In the genomic region with DNA sequence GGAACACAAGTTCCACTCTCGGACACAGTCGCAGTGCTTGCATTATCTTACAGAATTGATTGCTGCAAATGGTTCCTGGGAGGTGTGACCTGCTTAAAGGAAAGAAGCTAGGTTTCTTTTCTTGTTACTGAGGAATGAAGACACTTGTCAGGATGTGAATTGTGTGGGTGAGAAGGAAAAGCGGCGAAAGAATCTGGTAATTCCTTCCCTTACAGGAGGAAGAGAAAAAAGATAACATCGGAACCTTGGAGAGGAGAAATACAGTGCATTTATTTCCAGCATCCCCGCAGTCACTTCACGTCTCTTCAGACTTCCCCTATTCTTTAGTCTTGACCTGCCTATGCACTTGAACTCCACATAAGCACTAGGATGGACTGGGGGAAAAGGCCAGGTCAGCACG, we compare ENCODE assay signal across 8 cellular contexts. TPM values are rescaled to one million over a fixed set of nuclear protein-coding genes. Genes with fewer than 3 reads are reported as not detected.
DNase-seq lines count a peak whose midpoint lies in the region; ATAC-seq and TF ChIP-seq lines count a peak whose summit lies in the region.

No MANE protein-coding gene starts in this region.

- no peak overlapping the region for H3K27ac ChIP-seq in GM23338 (ENCODE audit: low read depth)
- H3K27ac ChIP-seq in esophagus squamous epithelium, result peak overlapping the region in 3 of 4 donors; percentile 73 to 79 (median 77)

- peak; percentile 25 for ATAC-seq in GM23338
- no peak for ATAC-seq in GM18511 (IDR thresholded peaks at IDR 0.05; ENCODE audit: unreplicated experiment)

- H3K36me3 ChIP-seq in GM23338 (ENCODE audit: insufficient read depth), result no peaks in the 10 kb centered on the region
- no peaks in the 10 kb centered on the region for H3K36me3 ChIP-seq in esophagus squamous epithelium

- no peaks in the 10 kb centered on the region for H3K9me3 Mint-ChIP-seq in GM23338
- no peaks in the 10 kb centered on the region for H3K9me3 Mint-ChIP-seq in progenitor cell of endocrine pancreas (ENCODE audit: low read depth)

- peak overlapping the region; percentile 96 for H2AFZ ChIP-seq in GM23338

- no peaks in the 10 kb centered on the region for H4K20me1 ChIP-seq in GM23338 (replicated peaks; ENCODE audit: insufficient read depth)

- H3K4me1 ChIP-seq in GM23338 (ENCODE audit: insufficient read depth) (peaks cover 28% of the 10 kb centered on the region), esophagus squamous epithelium (peaks cover 0 to 29% (median 2%) of the 10 kb centered on the region in 3 donors)

- intact Hi-C loops in esophagus squamous epithelium (cut with DNase I), result no loop called here

- TF ChIP-seq POLR2A in esophagus squamous epithelium (IDR thresholded peaks at IDR 0.05), result no peak

- peak overlapping the region; percentile 88 for H3K4me3 ChIP-seq in GM23338
- peak overlapping the region; percentile 59 to 81 (median 68) for H3K4me3 ChIP-seq in esophagus squamous epithelium

- H3K4me1 Mint-ChIP-seq in GM23338 (peaks cover 28% of the 10 kb centered on the region), progenitor cell of endocrine pancreas (ENCODE audit: low read depth) (peaks cover 10% of the 10 kb centered on the region)

- H3K36me3 Mint-ChIP-seq in GM23338 (ENCODE audit: low read depth), result no peaks in the 10 kb centered on the region; the same call in 2 of the 3 replicates
- H3K36me3 Mint-ChIP-seq in progenitor cell of endocrine pancreas (ENCODE audit: insufficient read depth), result no peaks in the 10 kb centered on the region

- H3K27ac Mint-ChIP-seq in GM23338, result no peak overlapping the region
- no peak overlapping the region for H3K27ac Mint-ChIP-seq in progenitor cell of endocrine pancreas

- 9 to 19% methylated on average over 8 of the region's 8 CpGs for WGBS in esophagus squamous epithelium, 2 donors

- H3K9me3 ChIP-seq in esophagus squamous epithelium, result no peaks in the 10 kb centered on the region

- peak overlapping the region; percentile 91 for H3K4me2 ChIP-seq in GM23338

- H3K27me3 ChIP-seq in GM23338 (ENCODE audit: insufficient read depth) (peaks cover 48% of the 10 kb centered on the region), esophagus squamous epithelium (peaks cover 0 to 46% (median 0%) of the 10 kb centered on the region in 4 donors)

- H3K79me2 ChIP-seq in GM23338 (replicated peaks; ENCODE audit: insufficient read depth), result no peaks in the 10 kb centered on the region

- 0 out of 2 replicates have a peak, but pooled peaks cover 8% of the 10 kb centered on the region for H3F3A ChIP-seq in GM23338 (replicated peaks; ENCODE audit: low read depth)

- H3K27me3 Mint-ChIP-seq in GM23338 (ENCODE audit: insufficient read depth, low read depth, poor library complexity) (peaks cover 18% of the 10 kb centered on the region), progenitor cell of endocrine pancreas (peaks cover 27% of the 10 kb centered on the region)

- H3K9me2 ChIP-seq in GM23338 (ENCODE audit: insufficient read depth), result no peaks in the 10 kb centered on the region

- H3K4me3 Mint-ChIP-seq in GM23338 (peak overlapping the region; percentile 87), progenitor cell of endocrine pancreas (ENCODE audit: low read depth) (peak overlapping the region; percentile 97)

- DNase-seq in GM23338 (ENCODE audit: low spot score), result peak; percentile 47
- peak; percentile 67 for DNase-seq in SKM-1 (lab: John Stamatoyannopoulos, UW; ENCODE audit: unreplicated experiment)
- no peak for DNase-seq in esophagus squamous epithelium (lab: John Stamatoyannopoulos, UW)
- DNase-seq in progenitor cell of endocrine pancreas (ENCODE audit: low spot score, unreplicated experiment), result no peak
- DNase-seq in globus pallidus (ENCODE audit: low spot score), result no peak
- no peak for DNase-seq in CD1c-positive myeloid dendritic cell (ENCODE audit: extremely low spot score)
- no peak for DNase-seq in cerebellum (ENCODE audit: low spot score)

- TF ChIP-seq CTCF in GM23338 (conservative IDR thresholded peaks at IDR 0.05; ENCODE audit: low read depth in 2 of 2) (no peak), esophagus squamous epithelium (IDR thresholded peaks at IDR 0.05) (no peak), progenitor cell of endocrine pancreas (IDR thresholded peaks at IDR 0.05; ENCODE audit: unreplicated experiment) (no peak)

TF ChIP-seq in GM23338, 12 proteins besides CTCF, POLR2A, EP300 and RAD21:
- TF ChIP-seq POLR2AphosphoS5 (IDR thresholded peaks at IDR 0.05; ENCODE audit: low read depth), result no peak
- no peak for TF ChIP-seq JUNB (IDR thresholded peaks at IDR 0.05; ENCODE audit: unreplicated experiment)
- TF ChIP-seq ZNF114 (CRISPR knock-in tag; IDR thresholded peaks at IDR 0.05), result no peak
- TF ChIP-seq, protein P1, sequence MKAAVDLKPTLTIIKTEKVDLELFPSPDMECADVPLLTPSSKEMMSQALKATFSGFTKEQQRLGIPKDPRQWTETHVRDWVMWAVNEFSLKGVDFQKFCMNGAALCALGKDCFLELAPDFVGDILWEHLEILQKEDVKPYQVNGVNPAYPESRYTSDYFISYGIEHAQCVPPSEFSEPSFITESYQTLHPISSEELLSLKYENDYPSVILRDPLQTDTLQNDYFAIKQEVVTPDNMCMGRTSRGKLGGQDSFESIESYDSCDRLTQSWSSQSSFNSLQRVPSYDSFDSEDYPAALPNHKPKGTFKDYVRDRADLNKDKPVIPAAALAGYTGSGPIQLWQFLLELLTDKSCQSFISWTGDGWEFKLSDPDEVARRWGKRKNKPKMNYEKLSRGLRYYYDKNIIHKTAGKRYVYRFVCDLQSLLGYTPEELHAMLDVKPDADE (IDR thresholded peaks at IDR 0.05), result no peak
- no peak for TF ChIP-seq EZH2 (IDR thresholded peaks at IDR 0.05; ENCODE audit: low read depth, unreplicated experiment)
- TF ChIP-seq EZH2phosphoT487 (IDR thresholded peaks at IDR 0.05; ENCODE audit: unreplicated experiment), result no peak
- no peak for TF ChIP-seq ZNF331 (CRISPR knock-in tag; IDR thresholded peaks at IDR 0.05; ENCODE audit: low read depth)
- no peak for TF ChIP-seq NANOG (IDR thresholded peaks at IDR 0.05; ENCODE audit: borderline replicate concordance)
- TF ChIP-seq, protein P2, sequence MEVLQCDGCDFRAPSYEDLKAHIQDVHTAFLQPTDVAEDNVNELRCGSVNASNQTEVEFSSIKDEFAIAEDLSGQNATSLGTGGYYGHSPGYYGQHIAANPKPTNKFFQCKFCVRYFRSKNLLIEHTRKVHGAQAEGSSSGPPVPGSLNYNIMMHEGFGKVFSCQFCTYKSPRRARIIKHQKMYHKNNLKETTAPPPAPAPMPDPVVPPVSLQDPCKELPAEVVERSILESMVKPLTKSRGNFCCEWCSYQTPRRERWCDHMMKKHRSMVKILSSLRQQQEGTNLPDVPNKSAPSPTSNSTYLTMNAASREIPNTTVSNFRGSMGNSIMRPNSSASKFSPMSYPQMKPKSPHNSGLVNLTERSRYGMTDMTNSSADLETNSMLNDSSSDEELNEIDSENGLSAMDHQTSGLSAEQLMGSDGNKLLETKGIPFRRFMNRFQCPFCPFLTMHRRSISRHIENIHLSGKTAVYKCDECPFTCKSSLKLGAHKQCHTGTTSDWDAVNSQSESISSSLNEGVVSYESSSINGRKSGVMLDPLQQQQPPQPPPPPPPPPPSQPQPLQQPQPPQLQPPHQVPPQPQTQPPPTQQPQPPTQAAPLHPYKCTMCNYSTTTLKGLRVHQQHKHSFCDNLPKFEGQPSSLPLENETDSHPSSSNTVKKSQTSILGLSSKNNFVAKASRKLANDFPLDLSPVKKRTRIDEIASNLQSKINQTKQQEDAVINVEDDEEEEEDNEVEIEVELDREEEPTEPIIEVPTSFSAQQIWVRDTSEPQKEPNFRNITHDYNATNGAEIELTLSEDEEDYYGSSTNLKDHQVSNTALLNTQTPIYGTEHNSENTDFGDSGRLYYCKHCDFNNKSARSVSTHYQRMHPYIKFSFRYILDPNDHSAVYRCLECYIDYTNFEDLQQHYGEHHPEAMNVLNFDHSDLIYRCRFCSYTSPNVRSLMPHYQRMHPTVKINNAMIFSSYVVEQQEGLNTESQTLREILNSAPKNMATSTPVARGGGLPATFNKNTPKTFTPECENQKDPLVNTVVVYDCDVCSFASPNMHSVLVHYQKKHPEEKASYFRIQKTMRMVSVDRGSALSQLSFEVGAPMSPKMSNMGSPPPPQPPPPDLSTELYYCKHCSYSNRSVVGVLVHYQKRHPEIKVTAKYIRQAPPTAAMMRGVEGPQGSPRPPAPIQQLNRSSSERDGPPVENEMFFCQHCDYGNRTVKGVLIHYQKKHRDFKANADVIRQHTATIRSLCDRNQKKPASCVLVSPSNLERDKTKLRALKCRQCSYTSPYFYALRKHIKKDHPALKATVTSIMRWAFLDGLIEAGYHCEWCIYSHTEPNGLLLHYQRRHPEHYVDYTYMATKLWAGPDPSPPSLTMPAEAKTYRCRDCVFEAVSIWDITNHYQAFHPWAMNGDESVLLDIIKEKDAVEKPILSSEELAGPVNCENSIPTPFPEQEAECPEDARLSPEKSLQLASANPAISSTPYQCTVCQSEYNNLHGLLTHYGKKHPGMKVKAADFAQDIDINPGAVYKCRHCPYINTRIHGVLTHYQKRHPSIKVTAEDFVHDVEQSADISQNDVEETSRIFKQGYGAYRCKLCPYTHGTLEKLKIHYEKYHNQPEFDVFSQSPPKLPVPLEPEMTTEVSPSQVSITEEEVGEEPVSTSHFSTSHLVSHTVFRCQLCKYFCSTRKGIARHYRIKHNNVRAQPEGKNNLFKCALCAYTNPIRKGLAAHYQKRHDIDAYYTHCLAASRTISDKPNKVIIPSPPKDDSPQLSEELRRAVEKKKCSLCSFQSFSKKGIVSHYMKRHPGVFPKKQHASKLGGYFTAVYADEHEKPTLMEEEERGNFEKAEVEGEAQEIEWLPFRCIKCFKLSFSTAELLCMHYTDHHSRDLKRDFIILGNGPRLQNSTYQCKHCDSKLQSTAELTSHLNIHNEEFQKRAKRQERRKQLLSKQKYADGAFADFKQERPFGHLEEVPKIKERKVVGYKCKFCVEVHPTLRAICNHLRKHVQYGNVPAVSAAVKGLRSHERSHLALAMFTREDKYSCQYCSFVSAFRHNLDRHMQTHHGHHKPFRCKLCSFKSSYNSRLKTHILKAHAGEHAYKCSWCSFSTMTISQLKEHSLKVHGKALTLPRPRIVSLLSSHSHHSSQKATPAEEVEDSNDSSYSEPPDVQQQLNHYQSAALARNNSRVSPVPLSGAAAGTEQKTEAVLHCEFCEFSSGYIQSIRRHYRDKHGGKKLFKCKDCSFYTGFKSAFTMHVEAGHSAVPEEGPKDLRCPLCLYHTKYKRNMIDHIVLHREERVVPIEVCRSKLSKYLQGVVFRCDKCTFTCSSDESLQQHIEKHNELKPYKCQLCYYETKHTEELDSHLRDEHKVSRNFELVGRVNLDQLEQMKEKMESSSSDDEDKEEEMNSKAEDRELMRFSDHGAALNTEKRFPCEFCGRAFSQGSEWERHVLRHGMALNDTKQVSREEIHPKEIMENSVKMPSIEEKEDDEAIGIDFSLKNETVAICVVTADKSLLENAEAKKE (CRISPR knock-in tag; IDR thresholded peaks at IDR 0.05), result no peak

RNA-seq across cellular contexts. Expression of gene CCSER1, which starts 0.4 kb away (rescaled TPM):
- total RNA-seq in GM23338 (2014; rRNA removed; shearing (Covaris generic)), result 2.1 and 3.4 TPM in 2 replicates
- 2.9 and 3.0 TPM in 2 replicates for polyA plus RNA-seq in GM23338 (2016; fragmentation: Nextera tagmentation; extraction: Ambion mirVana)
- total RNA-seq in esophagus squamous epithelium (10 to 100 TPM in 1 of 4 donors, 1 to 10 TPM in 3; 1.2 to 12.4 (median 2.2) TPM), progenitor cell of endocrine pancreas (11.6 and 11.7 TPM in 2 replicates), cerebellum (200 TPM)

Comparison
In these comparisons a context has a peak if more than half of its experiments do, and no peak if none do; other contexts are left out.
1. DNase-seq: peak in GM23338 (single experiment) and SKM-1 (single experiment); none in esophagus squamous epithelium (single experiment), progenitor cell of endocrine pancreas (single experiment), globus pallidus (single experiment), CD1c-positive myeloid dendritic cell (single experiment) and cerebellum (single experiment).
2. RNA of gene CCSER1, which starts 0.4 kb away (total RNA-seq): 200 TPM in cerebellum (single experiment); 11.6 to 11.7 TPM in progenitor cell of endocrine pancreas, 2.1 to 3.4 TPM in GM23338 and 1.2 to 12.4 TPM in esophagus squamous epithelium; every median in the first group is over 10 times any median in the second.